ENCODE assay signal across 8 cellular contexts in genomic region chr5:31531543-31531887, GRCh38. TPM values are rescaled to one million over a fixed set of nuclear protein-coding genes. Genes with fewer than 3 reads are reported as not detected.
A peak's percentile ranks its signal among the peaks of the same experiment; 100 is the strongest.
DNase-seq lines count a peak whose midpoint lies in the region; ATAC-seq and TF ChIP-seq lines count a peak whose summit lies in the region.

No MANE protein-coding gene starts in this region.

- no peaks in the 10 kb centered on the region for H3K9me3 ChIP-seq in SK-N-MC (ENCODE audit: low read depth, low read length)
- no peaks in the 10 kb centered on the region for H3K9me3 ChIP-seq in colonic mucosa
- no peaks in the 10 kb centered on the region for H3K9me3 ChIP-seq in lower lobe of right lung
- no peaks in the 10 kb centered on the region for H3K9me3 ChIP-seq in stomach smooth muscle (ENCODE audit: control insufficient read depth in 2 of 2, low read length in 2 of 2)

- H3K27me3 ChIP-seq in colonic mucosa: no peaks in the 10 kb centered on the region
- no peaks in the 10 kb centered on the region for H3K27me3 ChIP-seq in lower lobe of right lung (ENCODE audit: low read depth)
- H3K27me3 ChIP-seq in stomach smooth muscle (ENCODE audit: control insufficient read depth in 1 of 2, insufficient read depth in 2 of 2, low read length in 2 of 2): no peaks in the 10 kb centered on the region

- peak; percentile 37 for ATAC-seq in GM19438 (IDR thresholded peaks at IDR 0.05; ENCODE audit: low read depth, unreplicated experiment)
- peak; percentile 35 for ATAC-seq in HG03432 (IDR thresholded peaks at IDR 0.05; ENCODE audit: unreplicated experiment)
- peak; percentile 63 to 66 for ATAC-seq in lower lobe of right lung

- H3K36me3 ChIP-seq in SK-N-MC (ENCODE audit: insufficient read depth, low read length): peaks cover 65% of the 10 kb centered on the region
- H3K36me3 ChIP-seq in colonic mucosa: peaks cover 9% of the 10 kb centered on the region
- peaks cover 54% of the 10 kb centered on the region for H3K36me3 ChIP-seq in lower lobe of right lung
- H3K36me3 ChIP-seq in stomach smooth muscle (ENCODE audit: control insufficient read depth in 2 of 2, insufficient read depth in 2 of 2, low read length in 2 of 2): peaks cover 30 to 34% of the 10 kb centered on the region in 2 donors

- TF ChIP-seq CTCF in colonic mucosa (IDR thresholded peaks at IDR 0.05): no peak
- TF ChIP-seq CTCF in lower lobe of right lung (IDR thresholded peaks at IDR 0.05): no peak

- intact Hi-C loops in colonic mucosa (cut with DNase I) (no loop called here), lower lobe of right lung (cut with DNase I) (no loop called here)

- no peak overlapping the region for H3K27ac ChIP-seq in SK-N-MC
- peak overlapping the region; percentile 81 for H3K27ac ChIP-seq in colonic mucosa
- H3K27ac ChIP-seq in lower lobe of right lung: peak overlapping the region; percentile 83
- H3K27ac ChIP-seq in stomach smooth muscle (ENCODE audit: low read length): peak overlapping the region; percentile 64

- H3K4me3 ChIP-seq in SK-N-MC (peak overlapping the region; percentile 94), colonic mucosa (peak overlapping the region; percentile 67), lower lobe of right lung (peak overlapping the region; percentile 76), stomach smooth muscle (ENCODE audit: low read length in 2 of 2) (peak overlapping the region; percentile 98 to 99)

- peaks cover 5% of the 10 kb centered on the region for H3K4me1 ChIP-seq in colonic mucosa
- peaks cover 32% of the 10 kb centered on the region for H3K4me1 ChIP-seq in lower lobe of right lung
- H3K4me1 ChIP-seq in stomach smooth muscle (ENCODE audit: control insufficient read depth, insufficient read depth, low read length): peaks cover 24% of the 10 kb centered on the region

- peak overlapping the region; percentile 88 for H3K9ac ChIP-seq in SK-N-MC (ENCODE audit: insufficient read length)
- peak overlapping the region; percentile 72 to 83 for H3K9ac ChIP-seq in colonic mucosa (ENCODE audit: low read depth in 2 of 2, low read length in 2 of 2)
- peak overlapping the region; percentile 83 to 89 for H3K9ac ChIP-seq in stomach smooth muscle (ENCODE audit: low read length in 2 of 2)

- DNase-seq in DMS 273 treated with DMSO at 0.1 percent for 48 hours (lab: John Stamatoyannopoulos, UW) (peak; percentile 10), SK-N-MC (ENCODE audit: low read depth, low spot score) (no peak), colonic mucosa (peak; percentile 33), lower lobe of right lung (peak; percentile 53), ecto neural progenitor cell (ENCODE audit: low spot score) (no peak)

RNA-seq across cellular contexts. Expression of gene DROSHA, which starts 0.4 kb away (rescaled TPM):
- 10 to 100 TPM; 49.2 to 61.6 TPM for total RNA-seq in colonic mucosa
- 51.7 TPM for total RNA-seq in lower lobe of right lung

RNA-seq across cellular contexts. Expression of gene C5orf22, which starts 0.6 kb away (rescaled TPM):
- total RNA-seq in colonic mucosa (10 to 100 TPM; 24.0 to 27.4 TPM), lower lobe of right lung (20.8 TPM)

Comparison
In these comparisons a context has a peak if more than half of its experiments do, and no peak if none do; other contexts are left out.
1. DNase-seq: peak in DMS 273 treated with DMSO at 0.1 percent for 48 hours (single experiment), colonic mucosa (single experiment) and lower lobe of right lung (single experiment); none in SK-N-MC (single experiment) and ecto neural progenitor cell (single experiment).
2. Peak in every context shown above with its lines, with median percentiles within 50 percentile points of each other: ATAC-seq, H3K4me3 ChIP-seq and H3K9ac ChIP-seq.